Comparison of ENCODE assay signal across 9 cellular contexts in genomic region chr10:5411941-5412276, GRCh38. TPM values are rescaled to one million over a fixed set of nuclear protein-coding genes. Genes with fewer than 3 reads are reported as not detected.
DNase-seq lines count a peak whose midpoint lies in the region; ATAC-seq and TF ChIP-seq lines count a peak whose summit lies in the region.
"Had no signal": no experiment of that assay in that cellular context is flagged by ENCODE, and none has a peak within 500 bp of the region (broad histone marks: within the 10 kb centered on the region; RNA-seq: fewer than 3 reads in every experiment).

No MANE protein-coding gene starts in this region.

- H3K9me3 Mint-ChIP-seq in endodermal cell (peaks cover 23% of the 10 kb centered on the region), progenitor cell of endocrine pancreas (ENCODE audit: low read depth) (peaks cover 5% of the 10 kb centered on the region)
- peaks cover 2% of the 10 kb centered on the region for H3K9me3 Mint-ChIP-seq in activated CD4-positive, alpha-beta T cell treated with anti-CD3 and anti-CD28 coated beads for 36 hours (ENCODE audit: low read depth)

- 75 to 82% methylated on average over 3 of the region's 3 CpGs for WGBS in endodermal cell (ENCODE audit: insufficient coverage in 1 of 2, insufficient read length in 1 of 2), 2 experiments

- no peaks in the 10 kb centered on the region for H4K20me1 ChIP-seq in Karpas-422 (ENCODE audit: insufficient read depth, low read depth, low read length)

- H3K9me3 ChIP-seq in ES-I3 (ENCODE audit: control insufficient read depth, insufficient read depth, low read length) (peaks cover 4% of the 10 kb centered on the region; the same call in 1 of the 2 replicates), Karpas-422 (ENCODE audit: low read length) (peaks cover 9% of the 10 kb centered on the region; the same call in 1 of the 2 replicates), endodermal cell (ENCODE audit: control insufficient read depth, low read length) (peaks cover 11% of the 10 kb centered on the region)

- peaks cover 40% of the 10 kb centered on the region for H3K79me2 ChIP-seq in Karpas-422 (ENCODE audit: low read length)

- H3K9me2 ChIP-seq in Karpas-422 (replicated peaks; ENCODE audit: insufficient read depth, low read length) = no peaks in the 10 kb centered on the region

- no peak overlapping the region for H3K4me3 Mint-ChIP-seq in endodermal cell
- H3K4me3 Mint-ChIP-seq in progenitor cell of endocrine pancreas (ENCODE audit: low read depth) = no peak overlapping the region
- no peak overlapping the region for H3K4me3 Mint-ChIP-seq in activated CD4-positive, alpha-beta T cell treated with anti-CD3 and anti-CD28 coated beads for 36 hours

- TF ChIP-seq CTCF in endodermal cell (conservative IDR thresholded peaks at IDR 0.05) (no peak), progenitor cell of endocrine pancreas (IDR thresholded peaks at IDR 0.05; ENCODE audit: unreplicated experiment) (no peak)

- no peak for ATAC-seq in activated CD4-positive, alpha-beta T cell treated with anti-CD3 and anti-CD28 coated beads for 36 hours

- peak overlapping the region; percentile 70; the same call in 1 of the 2 replicates for H3K9ac ChIP-seq in ES-I3 (ENCODE audit: low read depth, low read length)
- peak overlapping the region; percentile 80 for H3K9ac ChIP-seq in Karpas-422 (ENCODE audit: low read length)
- no peak overlapping the region for H3K9ac ChIP-seq in endodermal cell (ENCODE audit: extremely low read depth, low read length, poor library complexity, severe bottlenecking)

- DNase-seq in Karpas-422 (no peak), endodermal cell (no peak), progenitor cell of endocrine pancreas (ENCODE audit: low spot score, unreplicated experiment) (no peak), NCI-H2107 treated with DMSO at 0.1 percent for 48 hours (lab: John Stamatoyannopoulos, UW; ENCODE audit: unreplicated experiment) (no peak), GF-D8 (lab: John Stamatoyannopoulos, UW) (no peak), putamen (ENCODE audit: low spot score) (no peak)
- DNase-seq in activated CD4-positive, alpha-beta T cell treated with anti-CD3 and anti-CD28 coated beads for 36 hours = no peak

- POLR2A ChIA-PET in activated CD4-positive, alpha-beta T cell treated with anti-CD3 and anti-CD28 coated beads for 36 hours (lab: Charles Lee) = no interaction called here

- peak overlapping the region; percentile 99 for H2AFZ ChIP-seq in Karpas-422 (ENCODE audit: low read length)

- CTCF ChIA-PET in activated CD4-positive, alpha-beta T cell treated with anti-CD3 and anti-CD28 coated beads for 36 hours (lab: Charles Lee) = interaction anchor here (0.8 to 1.2 kb wide), 2 partner anchors 562 to 597 kb away, joined by 4 to 5 read pairs; no protein-coding TSS in a partner anchor

- H3K4me2 ChIP-seq in Karpas-422 (ENCODE audit: low read depth, low read length, poor library complexity, severe bottlenecking) = peak overlapping the region; percentile 91

- H3K27ac Mint-ChIP-seq in endodermal cell (no peak overlapping the region), progenitor cell of endocrine pancreas (peak overlapping the region; percentile 33)
- H3K27ac Mint-ChIP-seq in activated CD4-positive, alpha-beta T cell treated with anti-CD3 and anti-CD28 coated beads for 36 hours = no peak overlapping the region

- H3K4me1 ChIP-seq in ES-I3 (ENCODE audit: insufficient read depth, low read length) (no peaks in the 10 kb centered on the region), Karpas-422 (ENCODE audit: low read length) (peaks cover 22% of the 10 kb centered on the region), endodermal cell (ENCODE audit: control insufficient read depth, insufficient read depth, low read length) (no peaks in the 10 kb centered on the region)

- H3K36me3 Mint-ChIP-seq in endodermal cell (ENCODE audit: low read depth) (no peaks in the 10 kb centered on the region), progenitor cell of endocrine pancreas (ENCODE audit: insufficient read depth) (peaks cover 3% of the 10 kb centered on the region)
- no peaks in the 10 kb centered on the region for H3K36me3 Mint-ChIP-seq in activated CD4-positive, alpha-beta T cell treated with anti-CD3 and anti-CD28 coated beads for 36 hours (ENCODE audit: low read depth)

- H3K4me3 ChIP-seq in Karpas-422 (ENCODE audit: low read length) = peak overlapping the region; percentile 97
- H3K4me3 ChIP-seq in endodermal cell (ENCODE audit: low read length) = peak overlapping the region; percentile 96

- no peaks in the 10 kb centered on the region; the same call in 1 of the 2 replicates for H3K27me3 ChIP-seq in Karpas-422 (ENCODE audit: low read length)
- H3K27me3 ChIP-seq in endodermal cell (ENCODE audit: control insufficient read depth, insufficient read depth, low read length, poor library complexity, severe bottlenecking) = no peaks in the 10 kb centered on the region

- intact Hi-C loops in activated CD4-positive, alpha-beta T cell treated with anti-CD3 and anti-CD28 coated beads for 36 hours (cut with DNase I, micrococcal nuclease) = loop anchor here in 1 of 2 experiments (1.0 kb wide), 1 partner anchor 586 kb away; the partner anchor contains the start of gene AKR1E2

- H3K36me3 ChIP-seq in ES-I3 (ENCODE audit: insufficient read depth, low read length) (no peaks in the 10 kb centered on the region), Karpas-422 (ENCODE audit: insufficient read depth, low read length) (no peaks in the 10 kb centered on the region), endodermal cell (ENCODE audit: control insufficient read depth, insufficient read depth, low read length) (no peaks in the 10 kb centered on the region)

- H3K27me3 Mint-ChIP-seq in endodermal cell (ENCODE audit: insufficient read depth) (peaks cover 4% of the 10 kb centered on the region), progenitor cell of endocrine pancreas (no peaks in the 10 kb centered on the region)
- H3K27me3 Mint-ChIP-seq in activated CD4-positive, alpha-beta T cell treated with anti-CD3 and anti-CD28 coated beads for 36 hours = peaks cover 17% of the 10 kb centered on the region

- peaks cover 4% of the 10 kb centered on the region for H3K4me1 Mint-ChIP-seq in endodermal cell
- peaks cover 2% of the 10 kb centered on the region for H3K4me1 Mint-ChIP-seq in progenitor cell of endocrine pancreas (ENCODE audit: low read depth)
- H3K4me1 Mint-ChIP-seq in activated CD4-positive, alpha-beta T cell treated with anti-CD3 and anti-CD28 coated beads for 36 hours = peaks cover 3% of the 10 kb centered on the region

- H3K27ac ChIP-seq in Karpas-422 (ENCODE audit: low read length) = no peak overlapping the region
- no peak overlapping the region for H3K27ac ChIP-seq in endodermal cell (ENCODE audit: low read depth, low read length)

RNA-seq across cellular contexts. Expression of gene NET1, which starts 0.4 kb away (rescaled TPM):
- total RNA-seq in Karpas-422 (2014; rRNA removed; shearing (Covaris generic); ENCODE audit: low replicate concordance) = 37.2 and 39.1 TPM in 2 replicates
- total RNA-seq in endodermal cell (10 to 100 TPM; 47.3 to 64.9 TPM), progenitor cell of endocrine pancreas (97.5 and 103 TPM in 2 replicates)
- 36.3 TPM for polyA plus RNA-seq in endodermal cell (2013, experiment 1 of 2)
- 33.0 TPM for polyA plus RNA-seq in endodermal cell (2013, experiment 2 of 2)
- total RNA-seq in activated CD4-positive, alpha-beta T cell treated with anti-CD3 and anti-CD28 coated beads for 36 hours = 10 to 100 TPM; 27.8 to 34.8 TPM

RNA-seq across cellular contexts. Expression of gene TUBAL3, which starts 7.3 kb away (rescaled TPM):
- total RNA-seq in Karpas-422 (2014; rRNA removed; shearing (Covaris generic); ENCODE audit: low replicate concordance) = 0.11 TPM in 1 of 2 replicates, not detected in the other
- total RNA-seq in endodermal cell (not detected), progenitor cell of endocrine pancreas (not detected in 2 replicates)
- not detected for polyA plus RNA-seq in endodermal cell (2013, experiment 1 of 2)
- polyA plus RNA-seq in endodermal cell (2013, experiment 2 of 2) = not detected
- total RNA-seq in activated CD4-positive, alpha-beta T cell treated with anti-CD3 and anti-CD28 coated beads for 36 hours = not detected

RNA-seq across cellular contexts. Expression of gene UCN3, which starts 47.1 kb away (rescaled TPM):
- not detected in 2 replicates for total RNA-seq in Karpas-422 (2014; rRNA removed; shearing (Covaris generic); ENCODE audit: low replicate concordance)
- total RNA-seq in endodermal cell = not detected
- polyA plus RNA-seq in endodermal cell (2013, experiment 1 of 2) = not detected
- not detected for polyA plus RNA-seq in endodermal cell (2013, experiment 2 of 2)
- 1.00 and 1.3 TPM in 2 replicates for total RNA-seq in progenitor cell of endocrine pancreas
- total RNA-seq in activated CD4-positive, alpha-beta T cell treated with anti-CD3 and anti-CD28 coated beads for 36 hours = not detected
- total RNA-seq: bronchial epithelial cell had no signal
